In genomic region chr6:30572078-30572605, GRCh38 we compare ENCODE assay signal across 1 cellular context.
TF ChIP-seq lines count a peak whose summit lies in the region.

No MANE protein-coding gene starts in this region.

TF ChIP-seq in IMR-90, 13 proteins besides CTCF, POLR2A, EP300 and RAD21 (continued from another document):
- TF ChIP-seq ELK1 (IDR thresholded peaks at IDR 0.05; ENCODE audit: borderline replicate concordance, low read depth, low read length) (no peak), USF2 (IDR thresholded peaks at IDR 0.05; ENCODE audit: low read depth, low read length) (no peak), FOS (IDR thresholded peaks at IDR 0.05; ENCODE audit: low read depth, low read length) (no peak), RFX5 (IDR thresholded peaks at IDR 0.05; ENCODE audit: low read depth, low read length) (no peak), MAFK (IDR thresholded peaks at IDR 0.05; ENCODE audit: low read depth, low read length) (no peak), MAZ (IDR thresholded peaks at IDR 0.05; ENCODE audit: borderline replicate concordance, low read depth, low read length) (no peak), SMC3 (IDR thresholded peaks at IDR 0.05; ENCODE audit: low read depth, low read length) (no peak), MXI1 (IDR thresholded peaks at IDR 0.05; ENCODE audit: borderline replicate concordance, low read depth, low read length) (no peak), RCOR1 (IDR thresholded peaks at IDR 0.05; ENCODE audit: insufficient replicate concordance, low read length) (no peak), BHLHE40 (IDR thresholded peaks at IDR 0.05; ENCODE audit: low read depth, low read length) (no peak), CEBPB (IDR thresholded peaks at IDR 0.05; ENCODE audit: low read depth, low read length) (no peak), CHD1 (IDR thresholded peaks at IDR 0.05; ENCODE audit: low read depth, low read length) (no peak)
